In the genomic region with DNA sequence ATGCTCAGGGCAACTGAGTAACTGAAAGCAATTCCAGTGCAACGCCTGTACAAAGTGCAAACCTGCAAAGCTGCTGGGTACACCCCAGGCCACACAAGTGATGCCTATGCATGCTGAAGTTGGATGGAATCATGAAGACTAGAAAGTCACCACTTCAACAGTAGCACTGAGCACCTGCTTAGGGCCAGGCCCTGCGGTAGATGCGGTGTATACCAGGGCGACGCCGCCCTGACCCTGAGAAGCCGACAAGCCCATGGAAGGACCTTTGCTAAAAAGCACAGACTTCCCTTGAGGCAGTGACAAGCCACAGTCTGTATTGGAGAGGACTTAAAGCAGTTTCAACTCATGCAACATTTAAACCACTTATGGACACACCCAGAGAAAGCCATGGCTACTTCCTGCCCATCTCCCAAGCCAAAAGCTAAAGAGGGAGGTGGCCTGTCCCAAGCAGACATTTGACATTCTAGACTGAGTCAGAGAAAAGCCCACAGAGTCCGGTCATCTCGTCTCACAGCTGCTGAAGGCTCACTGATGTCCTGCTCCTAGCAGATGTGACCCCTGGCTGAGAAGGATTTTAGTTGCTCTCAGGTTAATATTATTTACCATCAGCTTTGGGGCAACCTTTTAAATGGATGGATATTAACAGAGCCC, we compare ENCODE assay signal across 25 cellular contexts.
"Had no signal": no experiment of that assay in that cellular context is flagged by ENCODE, and none has a peak within 500 bp of the region (broad histone marks: within the 10 kb centered on the region; RNA-seq: fewer than 3 reads in every experiment).

No MANE protein-coding gene starts in this region.

- H3K4me2 ChIP-seq: hepatocyte had no signal

- H3K27ac Mint-ChIP-seq: naive B cell; natural killer cell treated with Interleukin-12 subunit alpha and Interleukin-12 subunit beta and Interleukin-15 and Interleukin-18, amount 100 ng/mL, for 72 hours; progenitor cell of endocrine pancreas; stimulated activated effector memory CD8-positive, alpha-beta T cell treated with anti-CD3 and anti-CD28 coated beads, Interleukin-12 subunit alpha, Interleukin-12 subunit beta, amount 100 ng/mL, for 72 hours had no signal

- H3K9ac ChIP-seq: parathyroid adenoma had no signal

- H3K4me1 ChIP-seq: foreskin keratinocyte, gastroesophageal sphincter, heart left ventricle, left lung, parathyroid adenoma, right atrium auricular region, stomach, thyroid gland, vagina had no signal

- H3K79me2 ChIP-seq: hepatocyte, parathyroid adenoma had no signal

- H3K27me3 ChIP-seq: foreskin keratinocyte, gastroesophageal sphincter, hepatocyte, left lung, right atrium auricular region, thyroid gland, vagina had no signal

- H3K27ac ChIP-seq: coronary artery, foreskin keratinocyte, gastroesophageal sphincter, heart left ventricle, hepatocyte, left lung, parathyroid adenoma, right atrium auricular region, stomach, thyroid gland, vagina had no signal

- H3K36me3 Mint-ChIP-seq: naive B cell; natural killer cell treated with Interleukin-12 subunit alpha and Interleukin-12 subunit beta and Interleukin-15 and Interleukin-18, amount 100 ng/mL, for 72 hours; stimulated activated effector memory CD8-positive, alpha-beta T cell treated with anti-CD3 and anti-CD28 coated beads, Interleukin-12 subunit alpha, Interleukin-12 subunit beta, amount 100 ng/mL, for 72 hours had no signal

- ATAC-seq: foreskin keratinocyte; gastroesophageal sphincter; heart left ventricle; left cardiac atrium; left lung; natural killer cell treated with Interleukin-12 subunit alpha and Interleukin-12 subunit beta and Interleukin-15 and Interleukin-18, amount 100 ng/mL, for 72 hours; sciatic nerve; stimulated activated effector memory CD8-positive, alpha-beta T cell treated with anti-CD3 and anti-CD28 coated beads, Interleukin-12 subunit alpha, Interleukin-12 subunit beta, amount 100 ng/mL, for 72 hours had no signal

- H3K36me3 ChIP-seq: gastroesophageal sphincter, heart left ventricle, left lung, right atrium auricular region, stomach, thyroid gland, vagina had no signal

- H3K9me3 ChIP-seq: right atrium auricular region, thyroid gland, vagina had no signal

- H2AFZ ChIP-seq: hepatocyte, parathyroid adenoma had no signal

- H3K4me3 ChIP-seq: coronary artery, gastroesophageal sphincter, heart left ventricle, hepatocyte, left lung, right atrium auricular region, stomach, thyroid gland, vagina had no signal

- H3K4me3 Mint-ChIP-seq: naive B cell; natural killer cell treated with Interleukin-12 subunit alpha and Interleukin-12 subunit beta and Interleukin-15 and Interleukin-18, amount 100 ng/mL, for 72 hours; neural crest cell; stimulated activated effector memory CD8-positive, alpha-beta T cell treated with anti-CD3 and anti-CD28 coated beads, Interleukin-12 subunit alpha, Interleukin-12 subunit beta, amount 100 ng/mL, for 72 hours had no signal

- H3K27me3 Mint-ChIP-seq: naive B cell had no signal

- DNase-seq: dermis blood vessel endothelial cell; effector memory CD4-positive, alpha-beta T cell; foreskin keratinocyte; heart left ventricle; left cardiac atrium; left lung; mesendoderm; naive B cell; stimulated activated CD4-positive, alpha-beta T cell treated with anti-CD3 and anti-CD28 coated beads, Interleukin-2, amount 100 ng/mL, for 24 hours; stimulated activated CD4-positive, alpha-beta T cell treated with anti-CD3 and anti-CD28 coated beads, Interleukin-4, amount 100 ng/mL, for 24 hours; stimulated activated naive CD4-positive, alpha-beta T cell treated with Interleukin-2 at 50 U/mL for 16 hours; stomach; thyroid gland; trophoblast cell had no signal

- H3K4me1 Mint-ChIP-seq: naive B cell; neural crest cell; stimulated activated effector memory CD8-positive, alpha-beta T cell treated with anti-CD3 and anti-CD28 coated beads, Interleukin-12 subunit alpha, Interleukin-12 subunit beta, amount 100 ng/mL, for 72 hours had no signal
